In the genomic region with DNA sequence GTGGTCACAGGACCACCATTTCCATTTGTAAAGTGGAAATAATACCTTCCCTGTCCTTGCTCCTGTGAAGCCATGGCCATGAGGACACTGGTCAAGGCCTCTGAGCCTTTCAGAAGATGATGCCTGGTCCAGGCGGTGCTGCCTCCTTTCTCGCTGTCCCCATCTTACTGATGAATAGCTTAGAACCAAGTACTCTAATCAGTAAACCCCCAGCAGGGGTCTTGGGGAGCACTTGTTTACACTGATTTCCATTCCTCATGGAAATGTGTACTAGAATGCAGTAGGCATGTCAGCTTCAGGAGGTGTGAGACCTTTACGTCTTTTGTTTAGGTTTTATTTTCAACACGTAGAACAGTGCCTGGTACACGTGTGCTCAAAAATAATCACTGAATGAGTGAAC, we compare ENCODE assay signal across 6 cellular contexts.
"Had no signal": no experiment of that assay in that cellular context is flagged by ENCODE, and none has a peak within 500 bp of the region (broad histone marks: within the 10 kb centered on the region; RNA-seq: fewer than 3 reads in every experiment).

No MANE protein-coding gene starts in this region.

- H3K27ac ChIP-seq: HL-60 had no signal

- H3K27ac Mint-ChIP-seq: IgD-negative memory B cell had no signal

- H3K4me3 ChIP-seq: K562 had no signal

- DNase-seq: IMR-90, KBM-7 had no signal

- H3K4me1 Mint-ChIP-seq: IgD-negative memory B cell had no signal

- H3K9me3 Mint-ChIP-seq: IgD-negative memory B cell had no signal

- ATAC-seq: HepG2, K562 had no signal

- H3K27me3 Mint-ChIP-seq: IgD-negative memory B cell had no signal

- H3K4me3 Mint-ChIP-seq: IgD-negative memory B cell had no signal
